15 cellular contexts compared by ENCODE assay signal in genomic region chr13:73520566-73521290, GRCh38.
DNase-seq lines count a peak whose midpoint lies in the region; ATAC-seq and TF ChIP-seq lines count a peak whose summit lies in the region.
"Had no signal": no experiment of that assay in that cellular context is flagged by ENCODE, and none has a peak within 500 bp of the region (broad histone marks: within the 10 kb centered on the region; RNA-seq: fewer than 3 reads in every experiment).

No MANE protein-coding gene starts in this region.

- H3K9me3 Mint-ChIP-seq in CD4-positive, CD25-positive, alpha-beta regulatory T cell, result peaks cover 0 to 1% (median 0%) of the 10 kb centered on the region in 7 donors
- H3K9me3 Mint-ChIP-seq in GM23338 (no peaks in the 10 kb centered on the region; the same call in 2 of the 3 replicates), mesothelial cell of epicardium (peaks cover 11% of the 10 kb centered on the region)
- H3K9me3 Mint-ChIP-seq in activated T-helper 1 cell treated with anti-CD3 and anti-CD28 coated beads, Interleukin-12 subunit alpha, Interleukin-12 subunit beta, Interleukin-2, Interleukin-4 antibody, amounts not matched to agents 30 ng/mL and 10 ng/mL and 1 ng/mL, durations not matched to agents 14 hours and 24 hours and 36 hours, result no peaks in the 10 kb centered on the region

- no peaks in the 10 kb centered on the region for H3K79me2 ChIP-seq in GM23338 (replicated peaks; ENCODE audit: insufficient read depth)

- H3K4me1 ChIP-seq in CD4-positive, CD25-positive, alpha-beta regulatory T cell (ENCODE audit: control insufficient read depth, insufficient read depth, low read length, poor library complexity, severe bottlenecking), result no peaks in the 10 kb centered on the region
- H3K4me1 ChIP-seq in GM23338 (ENCODE audit: insufficient read depth), result peaks cover 22% of the 10 kb centered on the region
- H3K4me1 ChIP-seq: adrenal gland, lower lobe of right lung had no signal

- no peak overlapping the region for H3K4me2 ChIP-seq in GM23338

- H3K27me3 Mint-ChIP-seq in CD4-positive, CD25-positive, alpha-beta regulatory T cell, result no peaks in the 10 kb centered on the region
- H3K27me3 Mint-ChIP-seq in GM23338 (ENCODE audit: insufficient read depth, low read depth, poor library complexity) (peaks cover 4% of the 10 kb centered on the region), mesothelial cell of epicardium (ENCODE audit: low read depth) (no peaks in the 10 kb centered on the region)
- no peaks in the 10 kb centered on the region for H3K27me3 Mint-ChIP-seq in activated T-helper 1 cell treated with anti-CD3 and anti-CD28 coated beads, Interleukin-12 subunit alpha, Interleukin-12 subunit beta, Interleukin-2, Interleukin-4 antibody, amounts not matched to agents 30 ng/mL and 10 ng/mL and 1 ng/mL, durations not matched to agents 14 hours and 24 hours and 36 hours (ENCODE audit: insufficient read depth)
- H3K27me3 Mint-ChIP-seq: B cell had no signal

- DNase-seq in CD4-positive, CD25-positive, alpha-beta regulatory T cell, result peak in 1 of 3 donors; percentile 23
- DNase-seq in GM23338 (ENCODE audit: low spot score) (no peak), mesothelial cell of epicardium (ENCODE audit: low spot score in 2 of 2, unreplicated experiment in 2 of 2) (no peak), NCI-H446 (lab: John Stamatoyannopoulos, UW) (no peak), brain microvascular endothelial cell (no peak), NOMO-1 treated with dmso at 0.1 percent for 144 hours (lab: John Stamatoyannopoulos, UW; ENCODE audit: unreplicated experiment) (no peak)
- no peak for DNase-seq in activated T-helper 1 cell treated with anti-CD3 and anti-CD28 coated beads, Interleukin-12 subunit alpha, Interleukin-12 subunit beta, Interleukin-2, Interleukin-4 antibody, amounts not matched to agents 30 ng/mL and 10 ng/mL and 1 ng/mL, durations not matched to agents 14 hours and 24 hours and 36 hours (ENCODE audit: low spot score)
- DNase-seq: adrenal gland, cerebellar nuclear complex, foreskin melanocyte, lower lobe of right lung, NCI-H2029, NCI-H774, right cardiac atrium had no signal

- no peak overlapping the region for H3K27ac ChIP-seq in CD4-positive, CD25-positive, alpha-beta regulatory T cell (ENCODE audit: insufficient read depth, low read length, poor library complexity, severe bottlenecking)
- H3K27ac ChIP-seq in GM23338 (ENCODE audit: low read depth), result no peak overlapping the region
- H3K27ac ChIP-seq in brain microvascular endothelial cell, result no peak overlapping the region
- H3K27ac ChIP-seq: adrenal gland, lower lobe of right lung had no signal

- H3K36me3 ChIP-seq in CD4-positive, CD25-positive, alpha-beta regulatory T cell (ENCODE audit: control insufficient read depth, insufficient read depth, low read length), result no peaks in the 10 kb centered on the region
- H3K36me3 ChIP-seq in GM23338 (ENCODE audit: insufficient read depth), result no peaks in the 10 kb centered on the region
- no peaks in the 10 kb centered on the region for H3K36me3 ChIP-seq in brain microvascular endothelial cell (replicated peaks)
- H3K36me3 ChIP-seq: adrenal gland, lower lobe of right lung had no signal

- H3K9me2 ChIP-seq in GM23338 (ENCODE audit: insufficient read depth), result peaks cover 7% of the 10 kb centered on the region

- peaks cover 4% of the 10 kb centered on the region; the same call in 1 of the 2 replicates for H3F3A ChIP-seq in GM23338 (replicated peaks; ENCODE audit: low read depth)

- H3K4me1 Mint-ChIP-seq in CD4-positive, CD25-positive, alpha-beta regulatory T cell, result peaks cover 0 to 16% (median 10%) of the 10 kb centered on the region in 4 donors
- H3K4me1 Mint-ChIP-seq in GM23338 (peaks cover 34% of the 10 kb centered on the region), mesothelial cell of epicardium (peaks cover 57% of the 10 kb centered on the region)
- peaks cover 22% of the 10 kb centered on the region for H3K4me1 Mint-ChIP-seq in activated T-helper 1 cell treated with anti-CD3 and anti-CD28 coated beads, Interleukin-12 subunit alpha, Interleukin-12 subunit beta, Interleukin-2, Interleukin-4 antibody, amounts not matched to agents 30 ng/mL and 10 ng/mL and 1 ng/mL, durations not matched to agents 14 hours and 24 hours and 36 hours (ENCODE audit: low read depth)
- H3K4me1 Mint-ChIP-seq: B cell had no signal

- H4K20me1 ChIP-seq in GM23338 (replicated peaks; ENCODE audit: insufficient read depth), result no peaks in the 10 kb centered on the region

- intact Hi-C loops in activated T-helper 1 cell treated with anti-CD3 and anti-CD28 coated beads, Interleukin-12 subunit alpha, Interleukin-12 subunit beta, Interleukin-2, Interleukin-4 antibody, amounts not matched to agents 30 ng/mL and 10 ng/mL and 1 ng/mL, durations not matched to agents 14 hours and 24 hours and 36 hours (cut with micrococcal nuclease), result loop anchor here (2.0 kb wide), 1 partner anchor 194 kb away; no protein-coding TSS in a partner anchor

- in situ Hi-C loops in brain microvascular endothelial cell (cut with HindIII; ENCODE audit: low pct_ligation_motif_present, low sequenced_read_pairs), result no loop called here

- H3K9me3 ChIP-seq in CD4-positive, CD25-positive, alpha-beta regulatory T cell (ENCODE audit: control insufficient read depth in 2 of 2, low read length in 2 of 2), result no peaks in the 10 kb centered on the region
- H3K9me3 ChIP-seq: adrenal gland, lower lobe of right lung had no signal

- TF ChIP-seq CTCF in GM23338 (conservative IDR thresholded peaks at IDR 0.05; ENCODE audit: low read depth in 2 of 2) (no peak), mesothelial cell of epicardium (IDR thresholded peaks at IDR 0.05; ENCODE audit: unreplicated experiment) (no peak), brain microvascular endothelial cell (IDR thresholded peaks at IDR 0.05; ENCODE audit: low read depth, low read length, missing control alignments) (no peak)

- H3K36me3 Mint-ChIP-seq in CD4-positive, CD25-positive, alpha-beta regulatory T cell, result no peaks in the 10 kb centered on the region
- H3K36me3 Mint-ChIP-seq in GM23338 (ENCODE audit: low read depth) (no peaks in the 10 kb centered on the region; the same call in 2 of the 3 replicates), mesothelial cell of epicardium (peaks cover under 1% of the 10 kb centered on the region)
- no peaks in the 10 kb centered on the region for H3K36me3 Mint-ChIP-seq in activated T-helper 1 cell treated with anti-CD3 and anti-CD28 coated beads, Interleukin-12 subunit alpha, Interleukin-12 subunit beta, Interleukin-2, Interleukin-4 antibody, amounts not matched to agents 30 ng/mL and 10 ng/mL and 1 ng/mL, durations not matched to agents 14 hours and 24 hours and 36 hours (ENCODE audit: low read depth)

- peak; percentile 57 to 65 for ATAC-seq in CD4-positive, CD25-positive, alpha-beta regulatory T cell (ENCODE audit: low read depth in 2 of 2)
- ATAC-seq in GM23338, result no peak
- ATAC-seq: right cardiac atrium had no signal

- peak overlapping the region; percentile 49 for H3K4me3 ChIP-seq in CD4-positive, CD25-positive, alpha-beta regulatory T cell (ENCODE audit: low read depth, low read length)
- H3K4me3 ChIP-seq in GM23338, result no peak overlapping the region
- H3K4me3 ChIP-seq in brain microvascular endothelial cell (ENCODE audit: low read depth, low read length), result no peak overlapping the region
- H3K4me3 ChIP-seq: adrenal gland, lower lobe of right lung had no signal

- H3K27me3 ChIP-seq in CD4-positive, CD25-positive, alpha-beta regulatory T cell (ENCODE audit: control insufficient read depth, insufficient read depth, low read length), result no peaks in the 10 kb centered on the region
- H3K27me3 ChIP-seq in GM23338 (ENCODE audit: insufficient read depth), result no peaks in the 10 kb centered on the region
- no peaks in the 10 kb centered on the region for H3K27me3 ChIP-seq in brain microvascular endothelial cell (replicated peaks)
- H3K27me3 ChIP-seq: adrenal gland had no signal

- H2AFZ ChIP-seq in GM23338, result peak overlapping the region; percentile 78; the same call in 1 of the 2 replicates

- H3K27ac Mint-ChIP-seq in CD4-positive, CD25-positive, alpha-beta regulatory T cell, result peak overlapping the region; percentile 59 to 81 (median 79)
- H3K27ac Mint-ChIP-seq in GM23338 (no peak overlapping the region), mesothelial cell of epicardium (peak overlapping the region; percentile 73)
- peak overlapping the region; percentile 71 for H3K27ac Mint-ChIP-seq in activated T-helper 1 cell treated with anti-CD3 and anti-CD28 coated beads, Interleukin-12 subunit alpha, Interleukin-12 subunit beta, Interleukin-2, Interleukin-4 antibody, amounts not matched to agents 30 ng/mL and 10 ng/mL and 1 ng/mL, durations not matched to agents 14 hours and 24 hours and 36 hours
- H3K27ac Mint-ChIP-seq: B cell had no signal

- peak overlapping the region; percentile 53 to 86 (median 72) for H3K4me3 Mint-ChIP-seq in CD4-positive, CD25-positive, alpha-beta regulatory T cell
- no peak overlapping the region for H3K4me3 Mint-ChIP-seq in GM23338
- peak overlapping the region; percentile 65 for H3K4me3 Mint-ChIP-seq in activated T-helper 1 cell treated with anti-CD3 and anti-CD28 coated beads, Interleukin-12 subunit alpha, Interleukin-12 subunit beta, Interleukin-2, Interleukin-4 antibody, amounts not matched to agents 30 ng/mL and 10 ng/mL and 1 ng/mL, durations not matched to agents 14 hours and 24 hours and 36 hours
- H3K4me3 Mint-ChIP-seq in mesothelial cell of epicardium, result no peak overlapping the region
- H3K4me3 Mint-ChIP-seq: B cell had no signal

TF ChIP-seq in GM23338, 12 proteins besides CTCF, POLR2A, EP300 and RAD21 (continues in another document):
- no peak for TF ChIP-seq CREB1 (CRISPR knock-in tag; IDR thresholded peaks at IDR 0.05; ENCODE audit: low read depth)

Comparison
In these comparisons a context has a peak if more than half of its experiments do, and no peak if none do; other contexts are left out.
1. H3K4me3 Mint-ChIP-seq: peak in CD4-positive, CD25-positive, alpha-beta regulatory T cell (4 of 4) and activated T-helper 1 cell treated with anti-CD3 and anti-CD28 coated beads, Interleukin-12 subunit alpha, Interleukin-12 subunit beta, Interleukin-2, Interleukin-4 antibody, amounts not matched to agents 30 ng/mL and 10 ng/mL and 1 ng/mL, durations not matched to agents 14 hours and 24 hours and 36 hours (single experiment); none in GM23338 (single experiment) and mesothelial cell of epicardium (single experiment).